Comparison of ENCODE assay signal across 1 cellular context in the genomic region with DNA sequence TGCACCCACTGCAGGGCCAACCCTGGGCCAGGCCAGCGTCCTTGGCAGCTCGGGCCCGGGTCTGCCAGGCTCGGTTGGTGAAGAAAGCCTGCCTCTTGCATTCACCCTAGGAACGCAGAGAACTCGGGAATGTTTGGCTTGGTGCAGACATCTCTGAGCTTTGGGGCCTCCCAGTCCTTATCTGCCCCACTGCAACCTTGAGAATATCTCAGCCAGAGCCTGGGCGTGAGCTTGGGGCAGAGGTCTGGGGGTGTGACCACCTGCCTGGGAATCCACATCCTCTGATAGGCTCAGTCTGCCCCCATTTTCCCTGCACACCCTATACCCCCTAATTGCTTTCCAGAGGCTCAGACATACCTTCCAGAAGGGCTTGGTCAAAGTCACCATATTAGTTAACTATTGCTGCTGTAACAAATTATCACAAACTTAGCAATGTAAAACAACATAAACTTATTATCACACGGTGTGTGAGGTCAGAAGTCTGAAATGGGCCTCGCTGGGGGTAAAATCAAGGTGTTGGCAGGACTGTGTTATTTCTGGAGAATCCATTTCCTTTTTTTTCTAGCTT.
A peak's percentile ranks its signal among the peaks of the same experiment; 100 is the strongest.
TF ChIP-seq lines count a peak whose summit lies in the region.

No MANE protein-coding gene starts in this region.

TF ChIP-seq in K562, 482 proteins besides CTCF, POLR2A, EP300 and RAD21 (continued from another document):
- TF ChIP-seq MXD1 (CRISPR knock-in tag; IDR thresholded peaks at IDR 0.05; ENCODE audit: borderline replicate concordance, poor library complexity, severe bottlenecking) (no peak), CREB1 (IDR thresholded peaks at IDR 0.05) (no peak), CREB1 (CRISPR knock-in tag; IDR thresholded peaks at IDR 0.05) (no peak), ZNF253 (CRISPR knock-in tag; conservative IDR thresholded peaks at IDR 0.05) (no peak), ZNF12 (CRISPR knock-in tag; IDR thresholded peaks at IDR 0.05) (peak; percentile 75; the same call in 1 of the 2 replicates), ZBTB17 (CRISPR knock-in tag; IDR thresholded peaks at IDR 0.05) (no peak), STAT5A (IDR thresholded peaks at IDR 0.05; ENCODE audit: borderline replicate concordance, low read length) (no peak), ZNF224 (CRISPR knock-in tag; IDR thresholded peaks at IDR 0.05) (no peak), CTBP1 (IDR thresholded peaks at IDR 0.05; ENCODE audit: borderline replicate concordance) (0 out of 2 replicates have a peak, but pooled peaks have one; percentile 12)
- TF ChIP-seq, protein P1, sequence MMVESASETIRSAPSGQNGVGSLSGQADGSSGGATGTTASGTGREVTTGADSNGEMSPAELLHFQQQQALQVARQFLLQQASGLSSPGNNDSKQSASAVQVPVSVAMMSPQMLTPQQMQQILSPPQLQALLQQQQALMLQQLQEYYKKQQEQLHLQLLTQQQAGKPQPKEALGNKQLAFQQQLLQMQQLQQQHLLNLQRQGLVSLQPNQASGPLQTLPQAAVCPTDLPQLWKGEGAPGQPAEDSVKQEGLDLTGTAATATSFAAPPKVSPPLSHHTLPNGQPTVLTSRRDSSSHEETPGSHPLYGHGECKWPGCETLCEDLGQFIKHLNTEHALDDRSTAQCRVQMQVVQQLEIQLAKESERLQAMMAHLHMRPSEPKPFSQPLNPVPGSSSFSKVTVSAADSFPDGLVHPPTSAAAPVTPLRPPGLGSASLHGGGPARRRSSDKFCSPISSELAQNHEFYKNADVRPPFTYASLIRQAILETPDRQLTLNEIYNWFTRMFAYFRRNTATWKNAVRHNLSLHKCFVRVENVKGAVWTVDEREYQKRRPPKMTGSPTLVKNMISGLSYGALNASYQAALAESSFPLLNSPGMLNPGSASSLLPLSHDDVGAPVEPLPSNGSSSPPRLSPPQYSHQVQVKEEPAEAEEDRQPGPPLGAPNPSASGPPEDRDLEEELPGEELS (CRISPR knock-in tag; IDR thresholded peaks at IDR 0.05; ENCODE audit: borderline replicate concordance) = no peak
- TF ChIP-seq, protein P2, sequence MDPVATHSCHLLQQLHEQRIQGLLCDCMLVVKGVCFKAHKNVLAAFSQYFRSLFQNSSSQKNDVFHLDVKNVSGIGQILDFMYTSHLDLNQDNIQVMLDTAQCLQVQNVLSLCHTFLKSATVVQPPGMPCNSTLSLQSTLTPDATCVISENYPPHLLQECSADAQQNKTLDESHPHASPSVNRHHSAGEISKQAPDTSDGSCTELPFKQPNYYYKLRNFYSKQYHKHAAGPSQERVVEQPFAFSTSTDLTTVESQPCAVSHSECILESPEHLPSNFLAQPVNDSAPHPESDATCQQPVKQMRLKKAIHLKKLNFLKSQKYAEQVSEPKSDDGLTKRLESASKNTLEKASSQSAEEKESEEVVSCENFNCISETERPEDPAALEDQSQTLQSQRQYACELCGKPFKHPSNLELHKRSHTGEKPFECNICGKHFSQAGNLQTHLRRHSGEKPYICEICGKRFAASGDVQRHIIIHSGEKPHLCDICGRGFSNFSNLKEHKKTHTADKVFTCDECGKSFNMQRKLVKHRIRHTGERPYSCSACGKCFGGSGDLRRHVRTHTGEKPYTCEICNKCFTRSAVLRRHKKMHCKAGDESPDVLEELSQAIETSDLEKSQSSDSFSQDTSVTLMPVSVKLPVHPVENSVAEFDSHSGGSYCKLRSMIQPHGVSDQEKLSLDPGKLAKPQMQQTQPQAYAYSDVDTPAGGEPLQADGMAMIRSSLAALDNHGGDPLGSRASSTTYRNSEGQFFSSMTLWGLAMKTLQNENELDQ (CRISPR knock-in tag; IDR thresholded peaks at IDR 0.05; ENCODE audit: borderline replicate concordance) = no peak
- TF ChIP-seq, protein P3, sequence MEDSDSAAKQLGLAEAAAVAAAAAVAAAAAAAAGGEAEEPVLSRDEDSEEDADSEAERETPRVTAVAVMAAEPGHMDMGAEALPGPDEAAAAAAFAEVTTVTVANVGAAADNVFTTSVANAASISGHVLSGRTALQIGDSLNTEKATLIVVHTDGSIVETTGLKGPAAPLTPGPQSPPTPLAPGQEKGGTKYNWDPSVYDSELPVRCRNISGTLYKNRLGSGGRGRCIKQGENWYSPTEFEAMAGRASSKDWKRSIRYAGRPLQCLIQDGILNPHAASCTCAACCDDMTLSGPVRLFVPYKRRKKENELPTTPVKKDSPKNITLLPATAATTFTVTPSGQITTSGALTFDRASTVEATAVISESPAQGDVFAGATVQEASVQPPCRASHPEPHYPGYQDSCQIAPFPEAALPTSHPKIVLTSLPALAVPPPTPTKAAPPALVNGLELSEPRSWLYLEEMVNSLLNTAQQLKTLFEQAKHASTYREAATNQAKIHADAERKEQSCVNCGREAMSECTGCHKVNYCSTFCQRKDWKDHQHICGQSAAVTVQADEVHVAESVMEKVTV (CRISPR knock-in tag; IDR thresholded peaks at IDR 0.05) = no peak
